In the genomic region with DNA sequence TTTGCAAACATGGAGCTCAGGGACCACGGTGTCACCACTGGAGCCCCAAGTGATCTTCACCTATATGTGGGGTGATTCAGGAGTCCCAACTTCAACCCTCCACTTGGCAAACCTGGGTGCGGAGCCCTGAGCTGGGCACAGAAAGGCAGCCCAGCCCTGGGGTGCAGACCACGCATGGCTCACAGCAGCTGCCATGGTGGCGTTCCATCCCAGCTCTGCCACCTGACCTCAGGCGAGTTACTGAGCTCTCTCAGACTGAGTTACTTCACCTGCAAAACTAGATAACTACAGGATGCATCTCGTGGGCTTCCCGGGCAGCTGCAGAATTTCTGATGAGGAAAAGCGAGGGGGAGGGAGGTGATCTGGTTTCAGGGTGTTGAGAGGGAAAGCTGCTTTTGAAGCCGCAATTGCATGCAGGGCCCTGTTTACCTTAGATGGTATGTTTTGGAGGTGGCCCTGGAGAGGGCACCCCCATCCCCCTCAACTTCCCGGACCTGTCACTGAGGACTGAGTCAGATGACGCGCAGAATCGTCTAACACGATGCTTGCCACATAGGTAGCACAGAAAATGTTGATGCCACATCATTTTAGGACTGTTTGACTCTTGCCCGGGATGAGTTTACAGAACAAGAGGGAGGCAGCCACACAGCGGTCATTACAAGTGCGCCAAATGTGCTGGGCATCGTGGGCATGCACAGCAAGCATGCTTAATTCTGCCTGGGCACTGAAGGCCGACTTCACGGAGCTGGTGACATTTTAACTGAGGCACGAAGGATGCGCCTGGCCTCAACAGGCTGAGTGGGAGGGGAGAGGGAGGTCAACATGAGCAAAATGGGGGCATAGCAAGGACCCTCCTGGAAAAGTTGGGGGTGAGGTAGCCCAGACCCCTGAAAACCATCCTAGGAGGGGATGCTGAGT, we compare ENCODE assay signal across 25 cellular contexts.
A peak's percentile ranks its signal among the peaks of the same experiment; 100 is the strongest.
DNase-seq lines count a peak whose midpoint lies in the region; ATAC-seq, FAIRE-seq and TF ChIP-seq lines count a peak whose summit lies in the region.
"Had no signal": no experiment of that assay in that cellular context is flagged by ENCODE, and none has a peak within 500 bp of the region (broad histone marks: within the 10 kb centered on the region; RNA-seq: fewer than 3 reads in every experiment).

No MANE protein-coding gene starts in this region.

- no peak for ATAC-seq in effector memory CD8-positive, alpha-beta T cell (replicated peaks)
- ATAC-seq in HG02642 (IDR thresholded peaks at IDR 0.05; ENCODE audit: poor library complexity, unreplicated experiment): no peak
- no peak for ATAC-seq in naive thymus-derived CD8-positive, alpha-beta T cell
- ATAC-seq: activated T-cell treated with anti-CD3 and anti-CD28 coated beads, Interleukin-2, amount 50 U/mL, for 4 hours; esophagus mucosa; HCT116; stimulated activated naive CD8-positive, alpha-beta T cell treated with anti-CD3 and anti-CD28 coated beads, Interleukin-15, amount 100 ng/mL, for 72 hours; T-cell had no signal

- DNase-seq in HTR-8/SVneo (ENCODE audit: insufficient read length, low spot score): no peak
- DNase-seq in coronary artery (ENCODE audit: low spot score): peak; percentile 60
- no peak for DNase-seq in neural crest cell (ENCODE audit: low read depth, low spot score)
- DNase-seq in type B pancreatic cell (ENCODE audit: extremely low spot score, unreplicated experiment): peak; percentile 51
- no peak for DNase-seq in effector memory CD8-positive, alpha-beta T cell
- no peak for DNase-seq in naive thymus-derived CD8-positive, alpha-beta T cell
- DNase-seq: activated CD4-positive, alpha-beta T cell treated with anti-CD3 and anti-CD28 coated beads for 4 hours; activated gamma-delta T cell; activated naive CD8-positive, alpha-beta T cell treated with anti-CD3 and anti-CD28 coated beads, Interleukin-2, amount 10 ng/mL, durations not matched to agents 7 days and 5 days; activated T-cell treated with anti-CD3 and anti-CD28 coated beads, Interleukin-2, amount 50 U/mL, for 4 hours; CD4-positive, CD25-positive, alpha-beta regulatory T cell; foreskin fibroblast; naive B cell; NCI-H1694; SJCRH30; stimulated activated CD4-positive, alpha-beta T cell treated with anti-CD3 and anti-CD28 coated beads, Interleukin-1b, Interleukin-23, amount 100 ng/mL, for 48 hours; T-cell; WERI-Rb-1 had no signal

- H3K27ac ChIP-seq in coronary artery: no peak overlapping the region
- H3K27ac ChIP-seq: ovary, SJCRH30, WERI-Rb-1 had no signal

- H3K9me3 Mint-ChIP-seq in neural crest cell (no peaks in the 10 kb centered on the region), type B pancreatic cell (peaks cover 11% of the 10 kb centered on the region)
- no peaks in the 10 kb centered on the region for H3K9me3 Mint-ChIP-seq in effector memory CD8-positive, alpha-beta T cell
- peaks cover 0 to 3% (median 0%) of the 10 kb centered on the region in 9 donors for H3K9me3 Mint-ChIP-seq in naive thymus-derived CD8-positive, alpha-beta T cell
- H3K9me3 Mint-ChIP-seq: activated naive CD8-positive, alpha-beta T cell treated with anti-CD3 and anti-CD28 coated beads, Interleukin-2, amount 10 ng/mL, durations not matched to agents 7 days and 5 days; activated T-cell treated with anti-CD3 and anti-CD28 coated beads, Interleukin-2, amount 50 U/mL, for 4 hours; stimulated activated naive CD8-positive, alpha-beta T cell treated with anti-CD3 and anti-CD28 coated beads, Interleukin-15, amount 100 ng/mL, for 72 hours had no signal

- H3K4me3 ChIP-seq in coronary artery: peak overlapping the region; percentile 6
- H3K4me3 ChIP-seq: ovary, SJCRH30 had no signal

- peak overlapping the region; percentile 50 for H3K27ac Mint-ChIP-seq in neural crest cell (ENCODE audit: unreplicated experiment)
- no peak overlapping the region for H3K27ac Mint-ChIP-seq in type B pancreatic cell
- no peak overlapping the region for H3K27ac Mint-ChIP-seq in effector memory CD8-positive, alpha-beta T cell
- no peak overlapping the region for H3K27ac Mint-ChIP-seq in naive thymus-derived CD8-positive, alpha-beta T cell
- H3K27ac Mint-ChIP-seq: activated naive CD8-positive, alpha-beta T cell treated with anti-CD3 and anti-CD28 coated beads, Interleukin-2, amount 10 ng/mL, durations not matched to agents 7 days and 5 days; CD4-positive, CD25-positive, alpha-beta regulatory T cell; stimulated activated naive CD8-positive, alpha-beta T cell treated with anti-CD3 and anti-CD28 coated beads, Interleukin-15, amount 100 ng/mL, for 72 hours; T-cell had no signal

- POLR2A ChIA-PET in naive thymus-derived CD8-positive, alpha-beta T cell (lab: Charles Lee): no interaction called here

- H3K4me3 Mint-ChIP-seq in neural crest cell (peak overlapping the region; percentile 20), type B pancreatic cell (no peak overlapping the region)
- no peak overlapping the region for H3K4me3 Mint-ChIP-seq in effector memory CD8-positive, alpha-beta T cell
- H3K4me3 Mint-ChIP-seq in naive thymus-derived CD8-positive, alpha-beta T cell: no peak overlapping the region
- H3K4me3 Mint-ChIP-seq: activated naive CD8-positive, alpha-beta T cell treated with anti-CD3 and anti-CD28 coated beads, Interleukin-2, amount 10 ng/mL, durations not matched to agents 7 days and 5 days; activated T-cell treated with anti-CD3 and anti-CD28 coated beads, Interleukin-2, amount 50 U/mL, for 4 hours; CD4-positive, CD25-positive, alpha-beta regulatory T cell; stimulated activated naive CD8-positive, alpha-beta T cell treated with anti-CD3 and anti-CD28 coated beads, Interleukin-15, amount 100 ng/mL, for 72 hours; T-cell had no signal

- peak; percentile 16 for FAIRE-seq in HTR-8/SVneo (lab: Jason Lieb, UNC)
- FAIRE-seq: astrocyte, islet of Langerhans had no signal

- peaks cover 30% of the 10 kb centered on the region for H3K4me1 Mint-ChIP-seq in neural crest cell
- H3K4me1 Mint-ChIP-seq in type B pancreatic cell (ENCODE audit: unreplicated experiment): peaks cover 46% of the 10 kb centered on the region
- peaks cover 0 to 1% of the 10 kb centered on the region in 2 donors for H3K4me1 Mint-ChIP-seq in effector memory CD8-positive, alpha-beta T cell (ENCODE audit: low read depth in 2 of 2)
- H3K4me1 Mint-ChIP-seq in naive thymus-derived CD8-positive, alpha-beta T cell: peaks cover 0 to 2% (median 0%) of the 10 kb centered on the region in 4 donors
- H3K4me1 Mint-ChIP-seq: CD4-positive, CD25-positive, alpha-beta regulatory T cell; stimulated activated naive CD8-positive, alpha-beta T cell treated with anti-CD3 and anti-CD28 coated beads, Interleukin-15, amount 100 ng/mL, for 72 hours; T-cell had no signal

- no peak for TF ChIP-seq CTCF in coronary artery (IDR thresholded peaks at IDR 0.05)
- TF ChIP-seq CTCF in neural crest cell (conservative IDR thresholded peaks at IDR 0.05): no peak
- TF ChIP-seq CTCF in type B pancreatic cell (conservative IDR thresholded peaks at IDR 0.05): no peak

- H3K36me3 Mint-ChIP-seq in neural crest cell (ENCODE audit: low read depth) (peaks cover 7% of the 10 kb centered on the region), type B pancreatic cell (peaks cover 3% of the 10 kb centered on the region)
- no peaks in the 10 kb centered on the region for H3K36me3 Mint-ChIP-seq in effector memory CD8-positive, alpha-beta T cell (ENCODE audit: insufficient read depth)
- peaks cover 0 to 5% (median 0%) of the 10 kb centered on the region in 3 donors for H3K36me3 Mint-ChIP-seq in naive thymus-derived CD8-positive, alpha-beta T cell
- H3K36me3 Mint-ChIP-seq: activated naive CD8-positive, alpha-beta T cell treated with anti-CD3 and anti-CD28 coated beads, Interleukin-2, amount 10 ng/mL, durations not matched to agents 7 days and 5 days; CD4-positive, CD25-positive, alpha-beta regulatory T cell; naive B cell; T-cell had no signal

- H3K27me3 Mint-ChIP-seq in neural crest cell (ENCODE audit: low read depth) (no peaks in the 10 kb centered on the region), type B pancreatic cell (peaks cover 2% of the 10 kb centered on the region)
- peaks cover 38 to 75% of the 10 kb centered on the region in 2 donors for H3K27me3 Mint-ChIP-seq in effector memory CD8-positive, alpha-beta T cell
- peaks cover 0 to 6% (median 2%) of the 10 kb centered on the region in 5 donors for H3K27me3 Mint-ChIP-seq in naive thymus-derived CD8-positive, alpha-beta T cell
- H3K27me3 Mint-ChIP-seq: naive B cell had no signal

Comparison
In these comparisons a context has a peak if more than half of its experiments do, and no peak if none do; other contexts are left out.
1. DNase-seq: peak in coronary artery (single experiment) and type B pancreatic cell (single experiment); none in HTR-8/SVneo (single experiment), neural crest cell (single experiment), effector memory CD8-positive, alpha-beta T cell (0 of 3) and naive thymus-derived CD8-positive, alpha-beta T cell (0 of 10).